Comparison of ENCODE assay signal across 2 cellular contexts in genomic region chr5:160484644-160485043, GRCh38.
TF ChIP-seq lines count a peak whose summit lies in the region.

No MANE protein-coding gene starts in this region.

TF ChIP-seq in WTC11, 78 proteins besides CTCF, POLR2A, EP300 and RAD21:
- TF ChIP-seq, protein P1, sequence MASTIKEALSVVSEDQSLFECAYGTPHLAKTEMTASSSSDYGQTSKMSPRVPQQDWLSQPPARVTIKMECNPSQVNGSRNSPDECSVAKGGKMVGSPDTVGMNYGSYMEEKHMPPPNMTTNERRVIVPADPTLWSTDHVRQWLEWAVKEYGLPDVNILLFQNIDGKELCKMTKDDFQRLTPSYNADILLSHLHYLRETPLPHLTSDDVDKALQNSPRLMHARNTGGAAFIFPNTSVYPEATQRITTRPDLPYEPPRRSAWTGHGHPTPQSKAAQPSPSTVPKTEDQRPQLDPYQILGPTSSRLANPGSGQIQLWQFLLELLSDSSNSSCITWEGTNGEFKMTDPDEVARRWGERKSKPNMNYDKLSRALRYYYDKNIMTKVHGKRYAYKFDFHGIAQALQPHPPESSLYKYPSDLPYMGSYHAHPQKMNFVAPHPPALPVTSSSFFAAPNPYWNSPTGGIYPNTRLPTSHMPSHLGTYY (CRISPR knock-in tag; IDR thresholded peaks at IDR 0.05) = no peak
- no peak for TF ChIP-seq ATF6 (CRISPR knock-in tag; IDR thresholded peaks at IDR 0.05)
- TF ChIP-seq ZNF317 (CRISPR knock-in tag; IDR thresholded peaks at IDR 0.05; ENCODE audit: borderline replicate concordance, low read depth) = no peak
- TF ChIP-seq ZNF512 (CRISPR knock-in tag; IDR thresholded peaks at IDR 0.05; ENCODE audit: borderline replicate concordance) = no peak
- TF ChIP-seq RELA (CRISPR knock-in tag; IDR thresholded peaks at IDR 0.05; ENCODE audit: borderline replicate concordance) = no peak
- TF ChIP-seq ETV6 (CRISPR knock-in tag; IDR thresholded peaks at IDR 0.05) = no peak
- TF ChIP-seq, protein P2, sequence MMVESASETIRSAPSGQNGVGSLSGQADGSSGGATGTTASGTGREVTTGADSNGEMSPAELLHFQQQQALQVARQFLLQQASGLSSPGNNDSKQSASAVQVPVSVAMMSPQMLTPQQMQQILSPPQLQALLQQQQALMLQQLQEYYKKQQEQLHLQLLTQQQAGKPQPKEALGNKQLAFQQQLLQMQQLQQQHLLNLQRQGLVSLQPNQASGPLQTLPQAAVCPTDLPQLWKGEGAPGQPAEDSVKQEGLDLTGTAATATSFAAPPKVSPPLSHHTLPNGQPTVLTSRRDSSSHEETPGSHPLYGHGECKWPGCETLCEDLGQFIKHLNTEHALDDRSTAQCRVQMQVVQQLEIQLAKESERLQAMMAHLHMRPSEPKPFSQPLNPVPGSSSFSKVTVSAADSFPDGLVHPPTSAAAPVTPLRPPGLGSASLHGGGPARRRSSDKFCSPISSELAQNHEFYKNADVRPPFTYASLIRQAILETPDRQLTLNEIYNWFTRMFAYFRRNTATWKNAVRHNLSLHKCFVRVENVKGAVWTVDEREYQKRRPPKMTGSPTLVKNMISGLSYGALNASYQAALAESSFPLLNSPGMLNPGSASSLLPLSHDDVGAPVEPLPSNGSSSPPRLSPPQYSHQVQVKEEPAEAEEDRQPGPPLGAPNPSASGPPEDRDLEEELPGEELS (CRISPR knock-in tag; IDR thresholded peaks at IDR 0.05) = no peak
- TF ChIP-seq, protein P3, sequence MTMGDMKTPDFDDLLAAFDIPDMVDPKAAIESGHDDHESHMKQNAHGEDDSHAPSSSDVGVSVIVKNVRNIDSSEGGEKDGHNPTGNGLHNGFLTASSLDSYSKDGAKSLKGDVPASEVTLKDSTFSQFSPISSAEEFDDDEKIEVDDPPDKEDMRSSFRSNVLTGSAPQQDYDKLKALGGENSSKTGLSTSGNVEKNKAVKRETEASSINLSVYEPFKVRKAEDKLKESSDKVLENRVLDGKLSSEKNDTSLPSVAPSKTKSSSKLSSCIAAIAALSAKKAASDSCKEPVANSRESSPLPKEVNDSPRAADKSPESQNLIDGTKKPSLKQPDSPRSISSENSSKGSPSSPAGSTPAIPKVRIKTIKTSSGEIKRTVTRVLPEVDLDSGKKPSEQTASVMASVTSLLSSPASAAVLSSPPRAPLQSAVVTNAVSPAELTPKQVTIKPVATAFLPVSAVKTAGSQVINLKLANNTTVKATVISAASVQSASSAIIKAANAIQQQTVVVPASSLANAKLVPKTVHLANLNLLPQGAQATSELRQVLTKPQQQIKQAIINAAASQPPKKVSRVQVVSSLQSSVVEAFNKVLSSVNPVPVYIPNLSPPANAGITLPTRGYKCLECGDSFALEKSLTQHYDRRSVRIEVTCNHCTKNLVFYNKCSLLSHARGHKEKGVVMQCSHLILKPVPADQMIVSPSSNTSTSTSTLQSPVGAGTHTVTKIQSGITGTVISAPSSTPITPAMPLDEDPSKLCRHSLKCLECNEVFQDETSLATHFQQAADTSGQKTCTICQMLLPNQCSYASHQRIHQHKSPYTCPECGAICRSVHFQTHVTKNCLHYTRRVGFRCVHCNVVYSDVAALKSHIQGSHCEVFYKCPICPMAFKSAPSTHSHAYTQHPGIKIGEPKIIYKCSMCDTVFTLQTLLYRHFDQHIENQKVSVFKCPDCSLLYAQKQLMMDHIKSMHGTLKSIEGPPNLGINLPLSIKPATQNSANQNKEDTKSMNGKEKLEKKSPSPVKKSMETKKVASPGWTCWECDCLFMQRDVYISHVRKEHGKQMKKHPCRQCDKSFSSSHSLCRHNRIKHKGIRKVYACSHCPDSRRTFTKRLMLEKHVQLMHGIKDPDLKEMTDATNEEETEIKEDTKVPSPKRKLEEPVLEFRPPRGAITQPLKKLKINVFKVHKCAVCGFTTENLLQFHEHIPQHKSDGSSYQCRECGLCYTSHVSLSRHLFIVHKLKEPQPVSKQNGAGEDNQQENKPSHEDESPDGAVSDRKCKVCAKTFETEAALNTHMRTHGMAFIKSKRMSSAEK (CRISPR knock-in tag; IDR thresholded peaks at IDR 0.05; ENCODE audit: borderline replicate concordance) = no peak
TF ChIP-seq in WTC11: peak in this region for 0.

TF ChIP-seq in H1, 55 proteins besides CTCF, POLR2A, EP300 and RAD21:
- TF ChIP-seq CREB1 (IDR thresholded peaks at IDR 0.05) (no peak), SUZ12 (IDR thresholded peaks at IDR 0.05; ENCODE audit: low read length) (no peak), HDAC6 (IDR thresholded peaks at IDR 0.05; ENCODE audit: low read depth, low read length) (no peak), CEBPB (IDR thresholded peaks at IDR 0.05; ENCODE audit: low read depth, low read length) (no peak), BCL11A (IDR thresholded peaks at IDR 0.05; ENCODE audit: low read depth in 2 of 2, low read length in 2 of 2) (no peak), SP4 (IDR thresholded peaks at IDR 0.05; ENCODE audit: low read length) (no peak), MAFK (IDR thresholded peaks at IDR 0.05; ENCODE audit: low read depth, low read length) (no peak), RNF2 (IDR thresholded peaks at IDR 0.05; ENCODE audit: borderline replicate concordance, low read depth, low read length, missing control alignments, poor library complexity, severe bottlenecking) (no peak), RXRA (IDR thresholded peaks at IDR 0.05; ENCODE audit: insufficient read depth, low read depth, low read length) (no peak), EZH2 (IDR thresholded peaks at IDR 0.05; ENCODE audit: low read depth, low read length, severe bottlenecking) (no peak)
- TF ChIP-seq, protein P4, sequence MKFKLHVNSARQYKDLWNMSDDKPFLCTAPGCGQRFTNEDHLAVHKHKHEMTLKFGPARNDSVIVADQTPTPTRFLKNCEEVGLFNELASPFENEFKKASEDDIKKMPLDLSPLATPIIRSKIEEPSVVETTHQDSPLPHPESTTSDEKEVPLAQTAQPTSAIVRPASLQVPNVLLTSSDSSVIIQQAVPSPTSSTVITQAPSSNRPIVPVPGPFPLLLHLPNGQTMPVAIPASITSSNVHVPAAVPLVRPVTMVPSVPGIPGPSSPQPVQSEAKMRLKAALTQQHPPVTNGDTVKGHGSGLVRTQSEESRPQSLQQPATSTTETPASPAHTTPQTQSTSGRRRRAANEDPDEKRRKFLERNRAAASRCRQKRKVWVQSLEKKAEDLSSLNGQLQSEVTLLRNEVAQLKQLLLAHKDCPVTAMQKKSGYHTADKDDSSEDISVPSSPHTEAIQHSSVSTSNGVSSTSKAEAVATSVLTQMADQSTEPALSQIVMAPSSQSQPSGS (IDR thresholded peaks at IDR 0.05; ENCODE audit: low read length) = no peak
